ENCODE assay signal across 9 cellular contexts in the genomic region with DNA sequence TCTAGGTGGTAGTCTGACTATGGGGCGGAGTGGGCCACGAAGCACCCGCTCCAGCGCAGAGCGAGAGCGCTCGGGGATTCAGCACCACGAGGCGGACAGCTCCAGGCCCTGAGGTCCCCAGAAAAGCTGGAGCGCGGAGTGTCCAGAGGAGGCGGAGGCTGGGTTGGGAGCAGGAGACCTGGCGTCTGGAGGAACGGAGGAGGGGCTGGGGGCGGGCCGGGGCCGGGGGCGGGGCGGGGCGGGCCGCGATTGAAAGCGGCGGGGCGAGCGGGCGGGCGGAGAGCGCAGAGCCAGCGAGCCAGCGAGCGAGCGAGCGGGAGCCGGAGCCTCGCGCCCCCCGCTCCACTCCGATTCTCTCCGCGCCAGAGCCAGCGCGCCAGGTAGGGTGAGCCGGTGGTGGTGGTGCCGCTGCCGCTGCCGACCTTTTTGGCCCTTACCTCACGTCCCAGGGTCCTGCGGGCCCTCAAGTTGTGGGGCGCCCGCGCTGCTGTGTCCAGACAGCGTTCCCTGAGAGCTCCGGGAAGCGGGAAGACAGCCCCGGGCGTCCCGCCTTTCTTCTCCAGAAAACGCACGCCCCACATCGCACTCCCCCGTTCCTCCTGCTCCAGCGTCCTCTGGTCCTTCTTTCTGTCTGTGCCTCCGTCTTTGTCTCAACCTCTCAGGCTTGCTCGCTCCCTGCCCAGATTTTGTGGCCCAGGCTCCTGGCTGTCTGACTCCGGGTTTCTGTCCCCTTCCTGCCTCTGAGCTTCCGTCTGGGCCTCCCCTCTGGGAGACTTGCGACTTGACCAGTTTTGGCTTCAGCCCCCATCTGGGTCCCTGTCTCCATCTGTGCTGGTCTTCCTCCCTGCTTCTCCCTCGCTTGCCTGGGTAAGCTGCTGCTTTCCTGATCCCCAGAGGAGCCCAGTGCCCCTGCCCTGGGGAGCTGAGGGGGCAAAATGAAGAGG. TPM values are rescaled to one million over a fixed set of nuclear protein-coding genes. Genes with fewer than 3 reads are reported as not detected.
A peak's percentile ranks its signal among the peaks of the same experiment; 100 is the strongest.
DNase-seq lines count a peak whose midpoint lies in the region; ATAC-seq, FAIRE-seq and TF ChIP-seq lines count a peak whose summit lies in the region.
"Had no signal": no experiment of that assay in that cellular context is flagged by ENCODE, and none has a peak within 500 bp of the region (broad histone marks: within the 10 kb centered on the region; RNA-seq: fewer than 3 reads in every experiment).

A gene (plus strand): TSS at position 281 of the 944 bp plus-strand sequence. CDS start 1,916 bp downstream, outside the sequence.

- ATAC-seq in activated CD8-positive, alpha-beta T cell treated with anti-CD3 and anti-CD28 coated beads for 36 hours: peak; percentile 60
- ATAC-seq in GM18511 (IDR thresholded peaks at IDR 0.05; ENCODE audit: unreplicated experiment): no peak

- no peaks in the 10 kb centered on the region for H3K9me3 Mint-ChIP-seq in activated CD8-positive, alpha-beta T cell treated with anti-CD3 and anti-CD28 coated beads for 36 hours

- TF ChIP-seq CTCF in activated CD8-positive, alpha-beta T cell treated with anti-CD3 and anti-CD28 coated beads for 36 hours (IDR thresholded peaks at IDR 0.05): no peak
- TF ChIP-seq CTCF in fibroblast of pulmonary artery (IDR thresholded peaks at IDR 0.05; ENCODE audit: low read length, missing control alignments) (no peak), OCI-LY7 (conservative IDR thresholded peaks at IDR 0.05; ENCODE audit: low read length) (no peak)

- peak; percentile 50 for DNase-seq in activated CD8-positive, alpha-beta T cell treated with anti-CD3 and anti-CD28 coated beads for 36 hours
- DNase-seq in fibroblast of pulmonary artery (ENCODE audit: low read depth): peak; percentile 90
- DNase-seq in myocyte (ENCODE audit: low read depth): peak; percentile 67
- DNase-seq in OCI-LY7 (ENCODE audit: low spot score): no peak
- DNase-seq in GM12892 (ENCODE audit: insufficient read length): no peak

- no peak for TF ChIP-seq POLR2A in GM12892 (IDR thresholded peaks at IDR 0.05; ENCODE audit: low read depth, low read length)

- no peak for FAIRE-seq in GM12892 (lab: Jason Lieb, UNC)

- CTCF ChIA-PET in activated CD8-positive, alpha-beta T cell treated with anti-CD3 and anti-CD28 coated beads for 36 hours (lab: Charles Lee): interaction anchor here (0.9 to 2.2 kb wide), 3 partner anchors 12 to 26 kb away, joined by 3 to 7 read pairs (median 4); no protein-coding TSS in a partner anchor
- CTCF ChIA-PET in OCI-LY7 (lab: Charles Lee; ENCODE audit: unreplicated experiment): no interaction called here

- POLR2A ChIA-PET in activated CD8-positive, alpha-beta T cell treated with anti-CD3 and anti-CD28 coated beads for 36 hours (lab: Charles Lee): interaction anchor here (1.3 to 1.5 kb wide), 2 partner anchors 9 to 12 kb away, joined by 3 to 5 read pairs; no protein-coding TSS in a partner anchor
- POLR2A ChIA-PET in OCI-LY7 (lab: Charles Lee): no interaction called here

- peak within 1 kb of the TSS in 2 of 10 experiments; percentile 19 to 34; a peak in 3 of 20 replicates for H3K4me3 ChIP-seq in BLaER1 treated with 17β-estradiol and CSF1 and Interleukin-3, amounts not matched to agents 10 nM and 100 nM
- peak within 1 kb of the TSS; percentile 67 for H3K4me3 ChIP-seq in HUES48 (ENCODE audit: low read depth, low read length)
- H3K4me3 ChIP-seq in fibroblast of pulmonary artery (replicated peaks; ENCODE audit: low read depth, low read length): peak within 1 kb of the TSS; percentile 41
- H3K4me3 ChIP-seq in OCI-LY7 (ENCODE audit: low read depth, low read length, poor library complexity, severe bottlenecking): no peak within 1 kb of the TSS

- no peak within 1 kb of the TSS for H3K27ac ChIP-seq in BLaER1 treated with 17β-estradiol and CSF1 and Interleukin-3, amounts not matched to agents 10 nM and 100 nM
- no peak within 1 kb of the TSS for H3K27ac ChIP-seq in HUES48 (ENCODE audit: low read depth, low read length)
- no peak within 1 kb of the TSS for H3K27ac ChIP-seq in OCI-LY7 (ENCODE audit: low read depth, low read length, poor library complexity, severe bottlenecking)

- H3K4me1 Mint-ChIP-seq in activated CD8-positive, alpha-beta T cell treated with anti-CD3 and anti-CD28 coated beads for 36 hours (ENCODE audit: low read depth): peaks cover 10% of the 10 kb centered on the region

- H3K27me3 Mint-ChIP-seq in activated CD8-positive, alpha-beta T cell treated with anti-CD3 and anti-CD28 coated beads for 36 hours: peaks cover 3% of the 10 kb centered on the region

- no peaks in the 10 kb centered on the region for H3K9me3 ChIP-seq in BLaER1 treated with 17β-estradiol and CSF1 and Interleukin-3, amounts not matched to agents 10 nM and 100 nM (replicated peaks in 1 of 11)
- H3K9me3 ChIP-seq in HUES48 (ENCODE audit: control insufficient read depth, insufficient read depth, low read length): no peaks in the 10 kb centered on the region
- H3K9me3 ChIP-seq in OCI-LY7 (ENCODE audit: low read length): no peaks in the 10 kb centered on the region

- H2AFZ ChIP-seq in OCI-LY7 (ENCODE audit: low read length): no peak within 1 kb of the TSS

- H4K20me1 ChIP-seq in BLaER1 treated with 17β-estradiol and CSF1 and Interleukin-3, amounts not matched to agents 10 nM and 100 nM: peaks cover 31 to 69% (median 59%) of the 10 kb centered on the region in 11 experiments; a peak in 21 of 22 replicates
- H4K20me1 ChIP-seq in OCI-LY7 (ENCODE audit: insufficient read depth, low read length): no peaks in the 10 kb centered on the region

- no peak within 1 kb of the TSS for H3K27ac Mint-ChIP-seq in activated CD8-positive, alpha-beta T cell treated with anti-CD3 and anti-CD28 coated beads for 36 hours

- H3K79me2 ChIP-seq in OCI-LY7 (ENCODE audit: insufficient read depth, low read depth, low read length): no peaks in the 10 kb centered on the region

- H3K9ac ChIP-seq in BLaER1 treated with 17β-estradiol and CSF1 and Interleukin-3, amounts not matched to agents 10 nM and 100 nM: no peak within 1 kb of the TSS
- peak within 1 kb of the TSS; percentile 48; the same call in 1 of the 2 replicates for H3K9ac ChIP-seq in HUES48 (ENCODE audit: low read depth, low read length)

- H3K27me3 ChIP-seq in BLaER1 treated with 17β-estradiol and CSF1 and Interleukin-3, amounts not matched to agents 10 nM and 100 nM: peaks cover 11 to 23% (median 19%) of the 10 kb centered on the region in 11 experiments; a peak in 17 of 22 replicates
- peaks cover 24% of the 10 kb centered on the region for H3K27me3 ChIP-seq in HUES48 (ENCODE audit: control insufficient read depth, insufficient read depth, low read length)

- no TSS peak for BruUV-seq in OCI-LY7 (replicated peaks; lab: Mats Ljungman, UMichigan)

- intact Hi-C loops in activated CD8-positive, alpha-beta T cell treated with anti-CD3 and anti-CD28 coated beads for 36 hours (cut with micrococcal nuclease): no loop called here
- intact Hi-C loops in OCI-LY7 (cut with micrococcal nuclease; ENCODE audit: unreplicated experiment): no loop called here

- peaks cover 2% of the 10 kb centered on the region for H3K36me3 Mint-ChIP-seq in activated CD8-positive, alpha-beta T cell treated with anti-CD3 and anti-CD28 coated beads for 36 hours (ENCODE audit: low read depth)

- H3K4me3 Mint-ChIP-seq in activated CD8-positive, alpha-beta T cell treated with anti-CD3 and anti-CD28 coated beads for 36 hours: no peak within 1 kb of the TSS

- peaks cover 9 to 44% (median 36%) of the 10 kb centered on the region in 11 experiments; a peak in 19 of 22 replicates for H3K36me3 ChIP-seq in BLaER1 treated with 17β-estradiol and CSF1 and Interleukin-3, amounts not matched to agents 10 nM and 100 nM
- no peaks in the 10 kb centered on the region for H3K36me3 ChIP-seq in HUES48 (ENCODE audit: control insufficient read depth, insufficient read depth, low read length)
- peaks cover 12% of the 10 kb centered on the region; the same call in 1 of the 2 replicates for H3K36me3 ChIP-seq in OCI-LY7 (ENCODE audit: insufficient read depth, low read length)

- H3K4me1 ChIP-seq in BLaER1 treated with 17β-estradiol and CSF1 and Interleukin-3, amounts not matched to agents 10 nM and 100 nM: peaks cover 20 to 45% (median 29%) of the 10 kb centered on the region in 10 experiments
- H3K4me1 ChIP-seq in HUES48 (ENCODE audit: control insufficient read depth, insufficient read depth, low read length): peaks cover 16% of the 10 kb centered on the region
- no peaks in the 10 kb centered on the region for H3K4me1 ChIP-seq in OCI-LY7 (ENCODE audit: insufficient read depth, low read length, poor library complexity, severe bottlenecking)

- H3K9me2 ChIP-seq in OCI-LY7 (ENCODE audit: insufficient read depth, low read length): no peaks in the 10 kb centered on the region

- peak within 1 kb of the TSS; percentile 43 to 80 (median 62); a peak in 21 of 22 replicates for H3K4me2 ChIP-seq in BLaER1 treated with 17β-estradiol and CSF1 and Interleukin-3, amounts not matched to agents 10 nM and 100 nM
- H3K4me2 ChIP-seq in OCI-LY7 (ENCODE audit: low read length): no peak within 1 kb of the TSS

RNA-seq across cellular contexts. Expression of the gene that starts here (rescaled TPM):
- total RNA-seq in activated CD8-positive, alpha-beta T cell treated with anti-CD3 and anti-CD28 coated beads for 36 hours: under 1 TPM; 0.20 to 0.22 TPM
- total RNA-seq in myocyte (0.11 and 0.31 TPM in 2 replicates), OCI-LY7 (2022) (0.11 and 0.29 TPM in 2 replicates)
- 0.06 TPM for polyA plus RNA-seq in myocyte (2012)
- 0.06 and 0.28 TPM in 2 replicates for total RNA-seq in OCI-LY7 (2014; rRNA removed; shearing (Covaris generic))
- 0.51 TPM for polyA plus RNA-seq in GM12892 (2012; ENCODE audit: missing spikeins)
- total RNA-seq: skeletal muscle tissue had no signal

Comparison
In these comparisons a context has a peak if more than half of its experiments do, and no peak if none do; other contexts are left out.
1. Peak in DNase-seq and ATAC-seq in activated CD8-positive, alpha-beta T cell treated with anti-CD3 and anti-CD28 coated beads for 36 hours; RNA of the gene not detected or under 1 TPM.
2. Peak in DNase-seq in myocyte; RNA of the gene not detected or under 1 TPM.